Comparison of ENCODE assay signal across 12 cellular contexts in the genomic region with DNA sequence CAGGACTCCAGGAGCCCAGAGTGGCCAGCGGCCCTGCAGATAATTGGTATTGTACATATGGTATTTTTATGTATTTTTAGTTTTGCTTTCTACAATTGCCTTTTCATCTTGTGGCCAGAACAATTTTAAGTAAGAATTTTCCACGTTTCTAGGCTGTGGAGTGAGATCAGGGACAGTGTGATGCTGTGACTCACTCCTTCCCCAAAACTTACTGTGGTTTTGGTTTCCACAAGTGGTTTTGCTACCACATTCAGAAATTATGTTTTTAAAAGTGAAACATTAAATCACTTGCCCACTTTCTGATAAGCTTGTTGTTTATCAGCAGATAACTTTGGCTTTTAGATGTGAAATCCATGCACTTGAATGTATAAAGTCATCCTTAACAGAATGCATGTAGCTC.
DNase-seq lines count a peak whose midpoint lies in the region; ATAC-seq, FAIRE-seq and TF ChIP-seq lines count a peak whose summit lies in the region.
"Had no signal": no experiment of that assay in that cellular context is flagged by ENCODE, and none has a peak within 500 bp of the region (broad histone marks: within the 10 kb centered on the region; RNA-seq: fewer than 3 reads in every experiment).

No MANE protein-coding gene starts in this region.

- H3K14ac ChIP-seq in neuronal stem cell (ENCODE audit: low read length), result no peak overlapping the region

- peaks cover 19% of the 10 kb centered on the region for H3K27me3 ChIP-seq in astrocyte (ENCODE audit: insufficient read depth, low read length)
- H3K27me3 ChIP-seq in neuronal stem cell (ENCODE audit: control insufficient read depth in 3 of 3, insufficient read depth in 3 of 3, low read depth in 1 of 3, low read length in 3 of 3), result no peaks in the 10 kb centered on the region
- H3K27me3 ChIP-seq in prostate gland (replicated peaks; ENCODE audit: insufficient read depth), result no peaks in the 10 kb centered on the region

- H3K9ac ChIP-seq in astrocyte (ENCODE audit: low read length) (no peak overlapping the region), neuronal stem cell (ENCODE audit: low read depth, low read length, poor library complexity) (no peak overlapping the region)

- peak overlapping the region; percentile 70 for H3K27ac Mint-ChIP-seq in astrocyte (ENCODE audit: unreplicated experiment)

- peak; percentile 89 for DNase-seq in astrocyte (ENCODE audit: low read depth)
- DNase-seq in omental fat pad (ENCODE audit: low spot score), result no peak
- DNase-seq in neuronal stem cell (ENCODE audit: low spot score), result no peak
- DNase-seq in DMS53 treated with DMSO at 0.1 percent for 48 hours (lab: John Stamatoyannopoulos, UW; ENCODE audit: unreplicated experiment), result no peak
- no peak for DNase-seq in prostate gland (ENCODE audit: low spot score)
- DNase-seq: cerebellar nuclear complex, DMS79 treated with DMSO at 0.1 percent for 48 hours, NCI-H1417 treated with DMSO at 0.1 percent for 48 hours had no signal

- H4K8ac ChIP-seq in neuronal stem cell (ENCODE audit: low read depth, low read length), result no peak overlapping the region

- no peak for TF ChIP-seq POLR2A in prostate gland (IDR thresholded peaks at IDR 0.05)

- H3K4me1 Mint-ChIP-seq in astrocyte (ENCODE audit: low read depth, unreplicated experiment), result peaks cover 47% of the 10 kb centered on the region

- no CpG with 5 or more reads among the region's 2 CpGs for WGBS in neuronal stem cell (ENCODE audit: extremely low coverage in 2 of 2, insufficient read length in 2 of 2, insufficient replicate concordance in 1 of 2), 2 donors
- 66% methylated on average over 2 of the region's 2 CpGs for WGBS in prostate gland

- H3K79me2 ChIP-seq in astrocyte (ENCODE audit: insufficient read depth, low read length), result no peaks in the 10 kb centered on the region

- H3K23ac ChIP-seq in neuronal stem cell (ENCODE audit: low read depth, low read length, poor library complexity), result no peak overlapping the region

- H3K36me3 ChIP-seq in astrocyte (ENCODE audit: insufficient read depth, low read length), result no peaks in the 10 kb centered on the region
- no peaks in the 10 kb centered on the region for H3K36me3 ChIP-seq in neuronal stem cell (replicated peaks in 1 of 2; ENCODE audit: control insufficient read depth in 2 of 2, insufficient read depth in 2 of 2, low read length in 2 of 2)
- no peaks in the 10 kb centered on the region for H3K36me3 ChIP-seq in prostate gland

- H3K4me1 ChIP-seq in astrocyte (ENCODE audit: insufficient read depth, low read length) (peaks cover 24% of the 10 kb centered on the region), neuronal stem cell (ENCODE audit: control insufficient read depth in 2 of 2, insufficient read depth in 1 of 2, low read depth in 1 of 2, low read length in 2 of 2) (peaks cover 0 to 3% of the 10 kb centered on the region in 2 donors), prostate gland (replicated peaks) (no peaks in the 10 kb centered on the region)

- H4K91ac ChIP-seq in neuronal stem cell (ENCODE audit: low read depth, low read length, poor library complexity), result no peak overlapping the region

- H3K79me1 ChIP-seq in neuronal stem cell (ENCODE audit: low read depth, low read length), result no peaks in the 10 kb centered on the region

- H4K20me1 ChIP-seq in astrocyte (ENCODE audit: insufficient read depth, low read length), result no peaks in the 10 kb centered on the region

- ATAC-seq in GM18867 (IDR thresholded peaks at IDR 0.05; ENCODE audit: unreplicated experiment) (peak; percentile 71), HG03175 (IDR thresholded peaks at IDR 0.05; ENCODE audit: unreplicated experiment) (peak; percentile 57), omental fat pad (ENCODE audit: low FRiP score) (peak; percentile 20), GM21737 (IDR thresholded peaks at IDR 0.05; ENCODE audit: unreplicated experiment) (no peak)
- ATAC-seq: Panc1 had no signal

- no peak overlapping the region for H3K18ac ChIP-seq in neuronal stem cell (ENCODE audit: low read length)

- no peaks in the 10 kb centered on the region for H3K9me3 ChIP-seq in astrocyte (ENCODE audit: insufficient read depth, low read depth, low read length)
- peaks cover 0 to 2% of the 10 kb centered on the region in 2 donors for H3K9me3 ChIP-seq in neuronal stem cell (replicated peaks in 1 of 2; ENCODE audit: control insufficient read depth in 2 of 2, insufficient read depth in 1 of 2, low read depth in 1 of 2, low read length in 2 of 2)
- no peaks in the 10 kb centered on the region for H3K9me3 ChIP-seq in prostate gland

- H2BK12ac ChIP-seq in neuronal stem cell (ENCODE audit: low read length), result no peak overlapping the region

- H2AFZ ChIP-seq in astrocyte (ENCODE audit: low read depth, low read length) (no peak overlapping the region), neuronal stem cell (ENCODE audit: low read length) (no peak overlapping the region)

- H3K27me3 Mint-ChIP-seq in astrocyte (ENCODE audit: low read depth, unreplicated experiment), result no peaks in the 10 kb centered on the region

- TF ChIP-seq CTCF in astrocyte (IDR thresholded peaks at IDR 0.05; ENCODE audit: insufficient read depth, low read depth, low read length) (no peak), omental fat pad (IDR thresholded peaks at IDR 0.05) (no peak), prostate gland (IDR thresholded peaks at IDR 0.05) (no peak)

- H2AK5ac ChIP-seq in neuronal stem cell (ENCODE audit: low read depth, low read length), result no peak overlapping the region

- intact Hi-C loops in prostate gland (cut with DNase I), result loop anchor here (10.0 kb wide), 2 partner anchors 162 to 502 kb away; no protein-coding TSS in a partner anchor

- H2BK5ac ChIP-seq in neuronal stem cell (ENCODE audit: low read length), result no peak overlapping the region

- peak overlapping the region; percentile 45 for H3K4me2 ChIP-seq in astrocyte (ENCODE audit: low read length)
- H3K4me2 ChIP-seq in neuronal stem cell (ENCODE audit: insufficient read depth, low read length, poor library complexity, severe bottlenecking), result no peak overlapping the region

- no peak overlapping the region for H3K4ac ChIP-seq in neuronal stem cell (ENCODE audit: low read length)

- no peak overlapping the region for H2BK120ac ChIP-seq in neuronal stem cell (ENCODE audit: low read depth, low read length)

- no peak overlapping the region for H3K4me3 Mint-ChIP-seq in astrocyte (ENCODE audit: unreplicated experiment)

- H3K27ac ChIP-seq in astrocyte (ENCODE audit: low read depth, low read length), result no peak overlapping the region
- no peak overlapping the region for H3K27ac ChIP-seq in neuronal stem cell (replicated peaks; ENCODE audit: low read length)
- no peak overlapping the region for H3K27ac ChIP-seq in prostate gland

- H3K4me3 ChIP-seq in astrocyte (ENCODE audit: insufficient read depth, low read depth, low read length) (no peak overlapping the region), neuronal stem cell (ENCODE audit: low read length in 2 of 2) (no peak overlapping the region), prostate gland (no peak overlapping the region)

- H2BK15ac ChIP-seq in neuronal stem cell (ENCODE audit: low read length), result no peak overlapping the region

- H3K36me3 Mint-ChIP-seq in astrocyte (ENCODE audit: low read depth, unreplicated experiment), result no peaks in the 10 kb centered on the region

- no peaks in the 10 kb centered on the region for H3K9me3 Mint-ChIP-seq in astrocyte (ENCODE audit: unreplicated experiment)

- FAIRE-seq in astrocyte (lab: Jason Lieb, UNC), result peak; percentile 70
